In genomic region chr16:66511615-66512500, GRCh38 we compare ENCODE assay signal across 8 cellular contexts. TPM values are rescaled to one million over a fixed set of nuclear protein-coding genes. Genes with fewer than 3 reads are reported as not detected.
DNase-seq lines count a peak whose midpoint lies in the region; ATAC-seq and TF ChIP-seq lines count a peak whose summit lies in the region.

No MANE protein-coding gene starts in this region.

- CTCF ChIA-PET in WTC11 (lab: Charles Lee), result interaction anchor here (0.5 to 3.9 kb wide), 16 partner anchors 10 to 815 kb away, joined by 3 to 27 read pairs (median 5); partner anchors contain the start of genes CMTM3, KCTD19, LRRC36 and TK2

- no peaks in the 10 kb centered on the region for H3K9me3 ChIP-seq in right atrium auricular region

- peak overlapping the region; percentile 93 for H3K27ac Mint-ChIP-seq in WTC11

- H3K4me1 Mint-ChIP-seq in WTC11, result peaks cover 40% of the 10 kb centered on the region

- peaks cover 4% of the 10 kb centered on the region; the same call in 1 of the 2 replicates for H3K9me3 Mint-ChIP-seq in WTC11

- H3K4me3 ChIP-seq in right atrium auricular region, result no peak overlapping the region

- TF ChIP-seq CTCF in WTC11 (IDR thresholded peaks at IDR 0.05) (no peak), right atrium auricular region (IDR thresholded peaks at IDR 0.05) (peak in 1 of 2 donors; percentile 22)

- peaks cover 0 to 52% of the 10 kb centered on the region in 2 donors for H3K4me1 ChIP-seq in right atrium auricular region

- no peak overlapping the region for H3K4me3 Mint-ChIP-seq in WTC11

- ATAC-seq in WTC11 (peak; percentile 65), HG02970 (IDR thresholded peaks at IDR 0.05; ENCODE audit: low FRiP score, unreplicated experiment) (no peak), HG03175 (IDR thresholded peaks at IDR 0.05; ENCODE audit: unreplicated experiment) (no peak)

- no peaks in the 10 kb centered on the region for H3K36me3 ChIP-seq in right atrium auricular region

- H3K36me3 Mint-ChIP-seq in WTC11, result peaks cover 11% of the 10 kb centered on the region

- POLR2A ChIA-PET in WTC11 (lab: Charles Lee), result interaction anchor here (1.1 kb wide), 1 partner anchor 21 kb away, joined by 4 read pairs; no protein-coding TSS in a partner anchor

- DNase-seq in HS-27A (ENCODE audit: low read depth) (peak; percentile 45), WTC11 (ENCODE audit: low spot score) (peak; percentile 46), right atrium auricular region (ENCODE audit: low spot score) (no peak), stromal cell of bone marrow (ENCODE audit: low read depth) (peak; percentile 64)
- DNase-seq in central memory CD4-positive, alpha-beta T cell, result no peak
- DNase-seq in activated CD4-positive, CD25-positive, alpha-beta regulatory T cell (lab: John Stamatoyannopoulos, UW), result no peak

- H3K27ac ChIP-seq in right atrium auricular region, result peak overlapping the region; percentile 50 to 78

- no peaks in the 10 kb centered on the region for H3K27me3 Mint-ChIP-seq in WTC11 (ENCODE audit: low read depth)

- H3K27me3 ChIP-seq in right atrium auricular region, result no peaks in the 10 kb centered on the region

TF ChIP-seq in WTC11, 78 proteins besides CTCF, POLR2A, EP300 and RAD21:
- TF ChIP-seq ERG (CRISPR knock-in tag; IDR thresholded peaks at IDR 0.05) (no peak), GTF2I (CRISPR knock-in tag; conservative IDR thresholded peaks at IDR 0.05) (0 out of 2 replicates have a peak, but pooled peaks have one; percentile 7), PRRX2 (CRISPR knock-in tag; IDR thresholded peaks at IDR 0.05) (no peak), FOXJ3 (CRISPR knock-in tag; IDR thresholded peaks at IDR 0.05; ENCODE audit: borderline replicate concordance) (no peak), PRDM15 (CRISPR knock-in tag; IDR thresholded peaks at IDR 0.05) (no peak), FOXP1 (CRISPR knock-in tag; IDR thresholded peaks at IDR 0.05; ENCODE audit: borderline replicate concordance) (no peak), NFYB (CRISPR knock-in tag; conservative IDR thresholded peaks at IDR 0.05; ENCODE audit: low read depth) (no peak), NFATC4 (CRISPR knock-in tag; IDR thresholded peaks at IDR 0.05) (no peak), ZNF425 (CRISPR knock-in tag; conservative IDR thresholded peaks at IDR 0.05) (no peak), SMAD4 (CRISPR knock-in tag; IDR thresholded peaks at IDR 0.05) (no peak), GABPB1 (CRISPR knock-in tag; IDR thresholded peaks at IDR 0.05) (no peak), MYBL2 (CRISPR knock-in tag; IDR thresholded peaks at IDR 0.05) (no peak), ARID4B (CRISPR knock-in tag; IDR thresholded peaks at IDR 0.05; ENCODE audit: borderline replicate concordance) (no peak), ZNF121 (CRISPR knock-in tag; IDR thresholded peaks at IDR 0.05) (peak; percentile 96), SMAD3 (CRISPR knock-in tag; IDR thresholded peaks at IDR 0.05; ENCODE audit: borderline replicate concordance) (no peak), TP53 (CRISPR knock-in tag; IDR thresholded peaks at IDR 0.05) (no peak)

RNA-seq across cellular contexts. Expression of gene TK2, which starts 38.1 kb away (rescaled TPM):
- total RNA-seq in WTC11 (2021), result 5.0 to 7.6 TPM (median 6.7 TPM) in 3 replicates
- total RNA-seq in right atrium auricular region, result 10 to 100 TPM; 20.7 to 24.5 TPM

RNA-seq across cellular contexts. Expression of gene CKLF, which starts 40.5 kb away (rescaled TPM):
- total RNA-seq in WTC11 (2021) (21.0 to 23.9 TPM (median 23.8 TPM) in 3 replicates), right atrium auricular region (10 to 100 TPM; 11.5 to 22.5 TPM)

RNA-seq across cellular contexts. Expression of gene CMTM1, which starts 54.4 kb away (rescaled TPM):
- total RNA-seq in WTC11 (2021) (1.6 to 3.5 TPM (median 2.5 TPM) in 3 replicates), right atrium auricular region (1 to 10 TPM in 1 of 2 donors, not detected in 1; 1.6 TPM)

Comparison
In these comparisons a context has a peak if more than half of its experiments do, and no peak if none do; other contexts are left out.
1. DNase-seq: peak in HS-27A (single experiment), WTC11 (single experiment) and stromal cell of bone marrow (single experiment); none in right atrium auricular region (single experiment), central memory CD4-positive, alpha-beta T cell (single experiment) and activated CD4-positive, CD25-positive, alpha-beta regulatory T cell (0 of 4).